In the genomic region with DNA sequence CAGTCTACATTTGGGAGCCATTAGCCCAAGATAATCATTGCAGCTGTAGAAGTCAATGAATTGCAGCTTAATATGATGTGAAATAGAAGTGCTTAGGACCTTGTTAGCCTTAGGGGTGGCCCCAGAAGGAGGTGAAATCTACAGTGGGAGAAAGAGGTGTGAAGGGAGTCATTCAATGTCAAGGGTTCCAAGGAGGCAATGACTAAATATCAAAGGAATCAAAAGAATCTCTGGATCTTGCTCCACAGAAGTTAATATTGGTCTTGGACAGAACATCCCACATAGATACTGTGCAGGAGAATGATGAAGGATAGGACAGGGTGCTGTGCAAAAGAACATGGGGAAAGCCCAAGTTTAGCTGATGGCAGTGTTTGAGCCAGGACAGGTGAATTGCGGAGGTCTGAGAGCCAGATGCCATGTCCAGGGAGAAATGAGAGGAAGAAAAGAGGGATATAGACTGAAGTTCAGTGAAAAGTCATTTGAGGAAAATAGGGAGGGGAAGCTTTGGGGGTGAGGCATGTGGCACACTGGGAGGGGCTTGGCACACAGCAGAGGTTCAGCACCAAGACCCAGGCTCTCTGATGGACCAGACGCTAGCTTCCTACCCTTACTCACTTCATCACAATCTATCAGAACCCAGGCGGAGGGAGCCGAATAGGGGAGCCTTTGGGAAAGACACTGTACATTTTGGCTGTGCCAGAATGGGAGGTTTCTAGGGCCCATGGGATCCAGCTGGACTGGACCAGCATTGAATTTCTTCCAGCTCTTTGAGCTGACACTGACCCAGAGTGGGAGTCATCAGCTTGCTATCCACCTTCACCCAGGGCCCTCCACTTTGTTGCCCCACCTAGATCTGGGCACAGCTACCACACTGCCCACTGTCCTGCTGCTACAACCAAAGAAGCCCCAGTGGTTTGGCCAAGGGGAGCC, we compare ENCODE assay signal across 1 cellular context.
TF ChIP-seq lines count a peak whose summit lies in the region.

No MANE protein-coding gene starts in this region.

TF ChIP-seq in A549, 52 proteins besides CTCF, POLR2A, EP300 and RAD21:
- no peak for TF ChIP-seq KDM5A (IDR thresholded peaks at IDR 0.05)
- TF ChIP-seq HDAC2 (IDR thresholded peaks at IDR 0.05) = no peak
- TF ChIP-seq FOSL2 (IDR thresholded peaks at IDR 0.05) = no peak
- no peak for TF ChIP-seq FOSL2 (CRISPR knock-in tag; IDR thresholded peaks at IDR 0.05)
